27 cellular contexts compared by ENCODE assay signal in genomic region chr1:46191033-46191701, GRCh38. TPM values are rescaled to one million over a fixed set of nuclear protein-coding genes. Genes with fewer than 3 reads are reported as not detected.
DNase-seq lines count a peak whose midpoint lies in the region; ATAC-seq and TF ChIP-seq lines count a peak whose summit lies in the region.
"Had no signal": no experiment of that assay in that cellular context is flagged by ENCODE, and none has a peak within 500 bp of the region (broad histone marks: within the 10 kb centered on the region; RNA-seq: fewer than 3 reads in every experiment).

No MANE protein-coding gene starts in this region.

- POLR2A ChIA-PET in IMR-90 (lab: Charles Lee; ENCODE audit: unreplicated experiment): interaction anchor here (0.5 kb wide), 1 partner anchor 56 kb away, joined by 6 read pairs; no protein-coding TSS in a partner anchor

- H3K9me3 Mint-ChIP-seq in glutamatergic neuron (ENCODE audit: unreplicated experiment): peaks cover 4% of the 10 kb centered on the region
- H3K9me3 Mint-ChIP-seq: CD8-positive, alpha-beta memory T cell; H9 had no signal

- H3F3A ChIP-seq in MM.1S (ENCODE audit: insufficient read depth, low read length): no peaks in the 10 kb centered on the region

- peak overlapping the region; percentile 37; the same call in 1 of the 2 replicates for H3K4me2 ChIP-seq in IMR-90 (ENCODE audit: low read depth, low read length)
- no peak overlapping the region for H3K4me2 ChIP-seq in MM.1S (ENCODE audit: low read depth, low read length)

- H4K8ac ChIP-seq in IMR-90 (ENCODE audit: low read depth in 2 of 2, low read length in 2 of 2): peak overlapping the region in 1 of 2 experiments; percentile 71; a peak in 1 of 4 replicates

- no peaks in the 10 kb centered on the region for H3K9me2 ChIP-seq in MM.1S (replicated peaks; ENCODE audit: insufficient read depth, low read length)

- H2BK20ac ChIP-seq in IMR-90 (ENCODE audit: low read depth, low read length): peak overlapping the region; percentile 5; the same call in 1 of the 2 replicates

- no TSS peak for BruUV-seq in IMR-90 (replicated peaks; lab: Mats Ljungman, UMichigan)

- no peak overlapping the region for H3K56ac ChIP-seq in IMR-90 (ENCODE audit: extremely low read depth, insufficient read depth, low read length)

- dilution Hi-C loops in IMR-90 (cut with HindIII; ENCODE audit: low sequenced_read_pairs, unreplicated experiment): loop anchor here (25.0 kb wide), 1 partner anchor 154 kb away; no protein-coding TSS in a partner anchor

- H3K4me1 ChIP-seq in IMR-90 (ENCODE audit: control insufficient read depth, insufficient read depth, low read length) (peaks cover 9% of the 10 kb centered on the region), ascending aorta (no peaks in the 10 kb centered on the region), thyroid gland (peaks cover 63 to 87% of the 10 kb centered on the region in 2 donors), MM.1S (ENCODE audit: low read length) (no peaks in the 10 kb centered on the region)
- H3K4me1 ChIP-seq: BE2C had no signal

- no peak overlapping the region for H3K4me3 ChIP-seq in IMR-90 (ENCODE audit: insufficient read depth, low read depth, low read length)
- no peak overlapping the region for H3K4me3 ChIP-seq in ascending aorta
- H3K4me3 ChIP-seq in thyroid gland (replicated peaks in 1 of 3): no peak overlapping the region
- no peak overlapping the region for H3K4me3 ChIP-seq in H7 (ENCODE audit: insufficient read depth, low read depth, low read length)
- no peak overlapping the region for H3K4me3 ChIP-seq in MM.1S (ENCODE audit: low read length)
- H3K4me3 ChIP-seq: GM23248, MG63 had no signal

- peak overlapping the region; percentile 73 for H2BK5ac ChIP-seq in IMR-90 (ENCODE audit: low read depth, low read length, poor library complexity, severe bottlenecking)

- TF ChIP-seq CTCF in IMR-90 (conservative IDR thresholded peaks at IDR 0.05; ENCODE audit: low read depth, low read length) (no peak), ascending aorta (IDR thresholded peaks at IDR 0.05) (no peak), glutamatergic neuron (IDR thresholded peaks at IDR 0.05; ENCODE audit: partially characterized antibody, unreplicated experiment) (no peak), thyroid gland (IDR thresholded peaks at IDR 0.05) (no peak), MM.1S (IDR thresholded peaks at IDR 0.05; ENCODE audit: low read length) (no peak)

- peak; percentile 77 for ATAC-seq in IMR-90 (ENCODE audit: low read depth)

- CTCF ChIA-PET in IMR-90 (lab: Yijun Ruan, JAX): no interaction called here

- TF ChIP-seq POLR2A in IMR-90 (IDR thresholded peaks at IDR 0.05; ENCODE audit: low read depth, low read length): no peak
- TF ChIP-seq POLR2A in thyroid gland (IDR thresholded peaks at IDR 0.05): no peak

- peak overlapping the region; percentile 57 for H2BK120ac ChIP-seq in IMR-90 (ENCODE audit: low read depth, low read length)

- peaks cover 50% of the 10 kb centered on the region for H3K36me3 ChIP-seq in IMR-90 (ENCODE audit: control insufficient read depth, insufficient read depth, low read length)
- H3K36me3 ChIP-seq in ascending aorta: peaks cover 47 to 68% of the 10 kb centered on the region in 2 donors
- peaks cover 7 to 14% of the 10 kb centered on the region in 2 donors for H3K36me3 ChIP-seq in thyroid gland
- H3K36me3 ChIP-seq in H7 (replicated peaks; ENCODE audit: control insufficient read depth, insufficient read depth, low read length): peaks cover 19% of the 10 kb centered on the region
- no peaks in the 10 kb centered on the region for H3K36me3 ChIP-seq in MM.1S (replicated peaks; ENCODE audit: insufficient read depth, low read length)
- H3K36me3 ChIP-seq: BE2C had no signal

- H3K79me2 ChIP-seq in MM.1S (ENCODE audit: low read length): no peaks in the 10 kb centered on the region

- in situ Hi-C loops in IMR-90 (cut with MboI; ENCODE audit: low sequenced_read_pairs): no loop called here
- in situ Hi-C loops in G401 (cut with HindIII; ENCODE audit: low sequenced_read_pairs): no loop called here

- no peak overlapping the region for H3K18ac ChIP-seq in IMR-90 (ENCODE audit: low read depth, low read length)

- no peak overlapping the region for H4K5ac ChIP-seq in IMR-90 (ENCODE audit: low read depth, low read length)

- H3K36me3 Mint-ChIP-seq in glutamatergic neuron (ENCODE audit: unreplicated experiment): peaks cover 5% of the 10 kb centered on the region

- H3K27me3 Mint-ChIP-seq in glutamatergic neuron (ENCODE audit: unreplicated experiment): peaks cover 4% of the 10 kb centered on the region
- H3K27me3 Mint-ChIP-seq: CD8-positive, alpha-beta memory T cell had no signal

- H4K20me1 ChIP-seq in IMR-90 (ENCODE audit: insufficient read depth, low read length): peaks cover 3% of the 10 kb centered on the region; the same call in 1 of the 2 replicates
- H4K20me1 ChIP-seq in MM.1S (ENCODE audit: insufficient read depth, low read length): no peaks in the 10 kb centered on the region

- intact Hi-C loops in IMR-90 (cut with micrococcal nuclease): no loop called here
- intact Hi-C loops in ascending aorta (cut with DNase I): no loop called here
- intact Hi-C loops in thyroid gland (cut with DNase I): no loop called here

- peak overlapping the region; percentile 10; the same call in 1 of the 2 replicates for H4K91ac ChIP-seq in IMR-90 (ENCODE audit: insufficient read depth, low read depth, low read length)

- peak overlapping the region; percentile 33; the same call in 1 of the 2 replicates for H3K4ac ChIP-seq in IMR-90 (ENCODE audit: low read depth, low read length)

- WGBS in IMR-90 (ENCODE audit: extremely low coverage in 2 of 2, insufficient read length in 1 of 2), 2 experiments: 30% methylated on average over 2 of the region's 9 CpGs; no CpG with 5 or more reads in 1 of the 2 experiments
- 81 to 96% methylated on average over 4 to 9 of the region's 9 CpGs for WGBS in thyroid gland, 2 donors

- no peak overlapping the region for H3K4me3 Mint-ChIP-seq in glutamatergic neuron (ENCODE audit: unreplicated experiment)
- H3K4me3 Mint-ChIP-seq: CD14-positive monocyte; CD8-positive, alpha-beta memory T cell; H9 had no signal

- H2AK5ac ChIP-seq in IMR-90 (ENCODE audit: low read depth, low read length): peak overlapping the region; percentile 41; the same call in 1 of the 2 replicates

- H2BK15ac ChIP-seq in IMR-90 (ENCODE audit: low read depth, low read length): 0 out of 3 replicates have a peak overlapping the region, but pooled peaks have one; percentile 6

- H3K9me1 ChIP-seq in IMR-90 (ENCODE audit: insufficient read depth, low read length): peaks cover 26% of the 10 kb centered on the region

- peaks cover 0 to 27% of the 10 kb centered on the region in 2 experiments; a peak in 2 of 4 replicates for H3K79me1 ChIP-seq in IMR-90 (ENCODE audit: low read depth in 1 of 2, low read length in 2 of 2)

- H3K27me3 ChIP-seq in IMR-90 (ENCODE audit: control insufficient read depth, insufficient read depth, low read length) (no peaks in the 10 kb centered on the region), ascending aorta (no peaks in the 10 kb centered on the region), thyroid gland (no peaks in the 10 kb centered on the region), H7 (ENCODE audit: control insufficient read depth, insufficient read depth, low read length) (no peaks in the 10 kb centered on the region), MM.1S (replicated peaks; ENCODE audit: insufficient read depth, low read length) (no peaks in the 10 kb centered on the region)
- H3K27me3 ChIP-seq: BE2C, MG63 had no signal

- H3K9me3 ChIP-seq in IMR-90 (ENCODE audit: control insufficient read depth, insufficient read depth, low read length) (no peaks in the 10 kb centered on the region), ascending aorta (no peaks in the 10 kb centered on the region), thyroid gland (no peaks in the 10 kb centered on the region), MM.1S (replicated peaks; ENCODE audit: insufficient read depth, low read length) (no peaks in the 10 kb centered on the region)
- H3K9me3 ChIP-seq: BE2C, MG63 had no signal

- TF ChIP-seq RAD21 in IMR-90 (IDR thresholded peaks at IDR 0.05; ENCODE audit: low read length): no peak

- H3K14ac ChIP-seq in IMR-90 (replicated peaks; ENCODE audit: low read depth, low read length): peak overlapping the region; percentile 73

- H3K23ac ChIP-seq in IMR-90 (ENCODE audit: low read depth, low read length): peak overlapping the region; percentile 22; the same call in 1 of the 2 replicates

- H3K27ac ChIP-seq in IMR-90 (ENCODE audit: insufficient read depth, low read length) (peak overlapping the region; percentile 56; the same call in 1 of the 2 replicates), ascending aorta (peak overlapping the region; percentile 18 to 65), thyroid gland (peak overlapping the region; percentile 72 to 96 (median 91)), MM.1S (ENCODE audit: low read length) (no peak overlapping the region)
- H3K27ac ChIP-seq: GM23248 had no signal

- no peaks in the 10 kb centered on the region for H3K4me1 Mint-ChIP-seq in glutamatergic neuron (ENCODE audit: low read depth, unreplicated experiment)

- H2AK9ac ChIP-seq in IMR-90 (replicated peaks; ENCODE audit: low read depth, low read length, poor library complexity): peak overlapping the region; percentile 85

- peak; percentile 66 for DNase-seq in IMR-90
- DNase-seq in ascending aorta (ENCODE audit: low spot score in 2 of 2): no peak
- DNase-seq in glutamatergic neuron: no peak
- DNase-seq in thyroid gland: peak; percentile 40 to 42
- no peak for DNase-seq in H7
- no peak for DNase-seq in MM.1S
- DNase-seq in G401 (ENCODE audit: low spot score): no peak
- DNase-seq: BE2C, DMS 273 treated with DMSO at 0.1 percent for 48 hours, DMS79, EL, GF-D8, GM23248, H9, KBM-7, MG63, NCI-H1417, NCI-H1694, NCI-H2029 treated with DMSO at 0.1 percent for 48 hours, NCI-H446 treated with DMSO at 0.1 percent for 48 hours, NCI-H526, NCI-H82, RPMI8226, SHP77 treated with DMSO at 0.1 percent for 48 hours had no signal

- H3K9ac ChIP-seq in IMR-90 (ENCODE audit: low read depth, low read length): no peak overlapping the region
- H3K9ac ChIP-seq in MM.1S (ENCODE audit: low read length): no peak overlapping the region
- H3K9ac ChIP-seq: GM23248 had no signal

- peak overlapping the region; percentile 33 for H3K27ac Mint-ChIP-seq in glutamatergic neuron (ENCODE audit: unreplicated experiment)
- H3K27ac Mint-ChIP-seq: CD8-positive, alpha-beta memory T cell; H9 had no signal

- H2AFZ ChIP-seq in IMR-90 (replicated peaks; ENCODE audit: low read length, poor library complexity) (peak overlapping the region; percentile 77), MM.1S (ENCODE audit: low read length) (no peak overlapping the region)
- H2AFZ ChIP-seq: GM23248 had no signal

RNA-seq across cellular contexts. Expression of gene POMGNT1, which starts 7.1 kb away (rescaled TPM):
- total RNA-seq in IMR-90 (2012; rRNA removed) (45.3 and 54.8 TPM in 2 replicates), ascending aorta (122 TPM), glutamatergic neuron (ENCODE audit: unreplicated experiment) (70.2 TPM), thyroid gland (10 to 100 TPM; 54.2 to 90.8 (median 79.3) TPM)
- 65.3 and 65.8 TPM in 2 replicates for polyA plus RNA-seq in IMR-90 (2012; rRNA removed)
- 44.6 and 61.9 TPM in 2 replicates for polyA plus RNA-seq in IMR-90 (2012; cell fraction: cytosol; rRNA removed)
- polyA plus RNA-seq in IMR-90 (2012; cell fraction: nucleus; rRNA removed; ENCODE audit: low replicate concordance): 135 and 140 TPM in 2 replicates
- 87.1 and 95.2 TPM in 2 replicates for total RNA-seq in H7 (2014; rRNA removed; shearing (Covaris generic))
- 78.6 and 118 TPM in 2 replicates for total RNA-seq in G401 (2014; rRNA removed; shearing (Covaris generic))

RNA-seq across cellular contexts. Expression of gene LURAP1, which starts 12.0 kb away (rescaled TPM):
- total RNA-seq in IMR-90 (2012; rRNA removed) (2.5 TPM in 2 replicates), ascending aorta (7.2 TPM), glutamatergic neuron (ENCODE audit: unreplicated experiment) (0.29 TPM), thyroid gland (10 to 100 TPM; 30.5 to 47.4 (median 37.8) TPM)
- 2.5 and 2.9 TPM in 2 replicates for polyA plus RNA-seq in IMR-90 (2012; rRNA removed)
- polyA plus RNA-seq in IMR-90 (2012; cell fraction: cytosol; rRNA removed): 2.5 and 4.7 TPM in 2 replicates
- 3.3 and 3.6 TPM in 2 replicates for polyA plus RNA-seq in IMR-90 (2012; cell fraction: nucleus; rRNA removed; ENCODE audit: low replicate concordance)
- 3.6 and 4.5 TPM in 2 replicates for total RNA-seq in H7 (2014; rRNA removed; shearing (Covaris generic))
- 6.0 and 7.8 TPM in 2 replicates for total RNA-seq in G401 (2014; rRNA removed; shearing (Covaris generic))
- total RNA-seq: CD8-positive, alpha-beta memory T cell had no signal
- polyA plus RNA-seq: CD14-positive monocyte had no signal

RNA-seq across cellular contexts. Expression of gene P3R3URF, which starts 14.9 kb away (rescaled TPM):
- total RNA-seq in IMR-90 (2012; rRNA removed) (not detected in 2 replicates), ascending aorta (not detected), glutamatergic neuron (ENCODE audit: unreplicated experiment) (not detected), thyroid gland (not detected)
- not detected in 2 replicates for polyA plus RNA-seq in IMR-90 (2012; rRNA removed)
- not detected in 2 replicates for polyA plus RNA-seq in IMR-90 (2012; cell fraction: cytosol; rRNA removed)
- not detected in 2 replicates for polyA plus RNA-seq in IMR-90 (2012; cell fraction: nucleus; rRNA removed; ENCODE audit: low replicate concordance)
- total RNA-seq in H7 (2014; rRNA removed; shearing (Covaris generic)): not detected in 2 replicates
- not detected in 2 replicates for total RNA-seq in G401 (2014; rRNA removed; shearing (Covaris generic))
- total RNA-seq: CD8-positive, alpha-beta memory T cell; GM23248; H9; HT1080 had no signal
- polyA plus RNA-seq: CD14-positive monocyte; CD8-positive, alpha-beta memory T cell; GM23248 had no signal

RNA-seq across cellular contexts. Expression of gene TSPAN1, which starts 16.3 kb away (rescaled TPM):
- total RNA-seq in IMR-90 (2012; rRNA removed) (0.18 TPM in 1 of 2 replicates, not detected in the other), ascending aorta (8.9 TPM), glutamatergic neuron (ENCODE audit: unreplicated experiment) (2.3 TPM), thyroid gland (100 to 1,000 TPM in 2 of 4 donors, 10 to 100 TPM in 2; 61.2 to 154 (median 105) TPM)
- polyA plus RNA-seq in IMR-90 (2012; rRNA removed): 0.82 and 0.89 TPM in 2 replicates
- 0.08 and 0.44 TPM in 2 replicates for polyA plus RNA-seq in IMR-90 (2012; cell fraction: cytosol; rRNA removed)
- polyA plus RNA-seq in IMR-90 (2012; cell fraction: nucleus; rRNA removed; ENCODE audit: low replicate concordance): 0.55 and 1.1 TPM in 2 replicates
- not detected in 2 replicates for total RNA-seq in H7 (2014; rRNA removed; shearing (Covaris generic))
- 5.9 TPM in 1 of 2 replicates, not detected in the other for total RNA-seq in G401 (2014; rRNA removed; shearing (Covaris generic))
- total RNA-seq: CD8-positive, alpha-beta memory T cell; GM23248; H9 had no signal
- polyA plus RNA-seq: CD14-positive monocyte; CD8-positive, alpha-beta memory T cell had no signal

RNA-seq across cellular contexts. Expression of gene RAD54L, which starts 56.4 kb away (rescaled TPM):
- 4.7 and 4.8 TPM in 2 replicates for total RNA-seq in IMR-90 (2012; rRNA removed)
- 10.6 and 10.7 TPM in 2 replicates for polyA plus RNA-seq in IMR-90 (2012; rRNA removed)
- polyA plus RNA-seq in IMR-90 (2012; cell fraction: cytosol; rRNA removed): 4.1 and 9.9 TPM in 2 replicates
- polyA plus RNA-seq in IMR-90 (2012; cell fraction: nucleus; rRNA removed; ENCODE audit: low replicate concordance): 20.5 and 33.8 TPM in 2 replicates
- not detected for total RNA-seq in ascending aorta
- 4.6 TPM for total RNA-seq in glutamatergic neuron (ENCODE audit: unreplicated experiment)
- total RNA-seq in thyroid gland: 1 to 10 TPM in 1 of 4 donors, under 1 TPM in 3; 0.27 to 1.7 (median 0.61) TPM
- total RNA-seq in H7 (2014; rRNA removed; shearing (Covaris generic)): 42.2 and 46.7 TPM in 2 replicates
- 16.8 and 20.6 TPM in 2 replicates for total RNA-seq in G401 (2014; rRNA removed; shearing (Covaris generic))
- polyA plus RNA-seq: CD14-positive monocyte had no signal

Comparison
In these comparisons a context has a peak if more than half of its experiments do, and no peak if none do; other contexts are left out.
1. DNase-seq: peak in IMR-90 (single experiment) and thyroid gland (2 of 2); none in ascending aorta (0 of 2), glutamatergic neuron (single experiment), H7 (single experiment), MM.1S (single experiment) and G401 (single experiment).